ENCODE assay signal across 9 cellular contexts in genomic region chr5:160269017-160269416, GRCh38. TPM values are rescaled to one million over a fixed set of nuclear protein-coding genes. Genes with fewer than 3 reads are reported as not detected.
DNase-seq lines count a peak whose midpoint lies in the region; ATAC-seq lines count a peak whose summit lies in the region.
"Had no signal": no experiment of that assay in that cellular context is flagged by ENCODE, and none has a peak within 500 bp of the region (broad histone marks: within the 10 kb centered on the region; RNA-seq: fewer than 3 reads in every experiment).

No MANE protein-coding gene starts in this region.

- no peak overlapping the region for H3K4me2 ChIP-seq in mesenchymal stem cell (ENCODE audit: low read length, poor library complexity, severe bottlenecking)

- H2AFZ ChIP-seq in mesenchymal stem cell (ENCODE audit: low read depth, low read length) = no peak overlapping the region

- H4K91ac ChIP-seq in mesenchymal stem cell (ENCODE audit: low read length) = peak overlapping the region; percentile 28

- H2BK120ac ChIP-seq in mesenchymal stem cell (ENCODE audit: low read depth, low read length) = no peak overlapping the region

- no peak overlapping the region for H3K9ac ChIP-seq in mesenchymal stem cell (ENCODE audit: low read length)

- H2BK5ac ChIP-seq in mesenchymal stem cell (ENCODE audit: low read depth, low read length, poor library complexity, severe bottlenecking) = no peak overlapping the region

- no peaks in the 10 kb centered on the region for H3K9me3 ChIP-seq in mesenchymal stem cell (ENCODE audit: control insufficient read depth, low read length)

- H2BK15ac ChIP-seq in mesenchymal stem cell (ENCODE audit: low read depth, poor library complexity, severe bottlenecking) = no peak overlapping the region

- H2BK12ac ChIP-seq in mesenchymal stem cell (ENCODE audit: low read length in 2 of 2) = peak overlapping the region; percentile 10 to 81

- no peak overlapping the region for H3K27ac ChIP-seq in mesenchymal stem cell (ENCODE audit: low read length, poor library complexity, severe bottlenecking)
- H3K27ac ChIP-seq: C4-2B had no signal

- peak overlapping the region; percentile 54 for H4K8ac ChIP-seq in mesenchymal stem cell (ENCODE audit: low read length)

- H3K4me3 ChIP-seq in mesenchymal stem cell (ENCODE audit: insufficient read depth in 1 of 2, low read depth in 1 of 2, low read length in 2 of 2) = no peak overlapping the region

- H3K14ac ChIP-seq in mesenchymal stem cell (ENCODE audit: low read length in 2 of 2) = no peak overlapping the region

- peak overlapping the region in 1 of 2 experiments; percentile 80 for H3K18ac ChIP-seq in mesenchymal stem cell (ENCODE audit: low read depth in 1 of 2, low read length in 2 of 2)

- WGBS in mesenchymal stem cell = 43% methylated on average over 10 of the region's 10 CpGs

- peak overlapping the region in 1 of 2 experiments; percentile 5 for H3K4ac ChIP-seq in mesenchymal stem cell (ENCODE audit: low read depth in 1 of 2, low read length in 2 of 2)

- H2AK5ac ChIP-seq in mesenchymal stem cell (ENCODE audit: low read length, severe bottlenecking) = no peak overlapping the region

- peaks cover 0 to 16% of the 10 kb centered on the region in 2 experiments for H3K36me3 ChIP-seq in mesenchymal stem cell (ENCODE audit: control insufficient read depth in 1 of 2, insufficient read depth in 2 of 2, low read depth in 1 of 2, low read length in 2 of 2)

- DNase-seq in A172 (ENCODE audit: low spot score) (peak; percentile 11), NCI-H2029 treated with DMSO at 0.1 percent for 48 hours (lab: John Stamatoyannopoulos, UW) (peak; percentile 9), dermis microvascular lymphatic vessel endothelial cell (ENCODE audit: low read depth in 2 of 2) (peak; percentile 85 to 87), mesenchymal stem cell (peak; percentile 89), DMS53 (lab: John Stamatoyannopoulos, UW) (no peak)
- no peak for DNase-seq in stimulated activated naive CD4-positive, alpha-beta T cell (lab: John Stamatoyannopoulos, UW)

- ATAC-seq in GM21381 (IDR thresholded peaks at IDR 0.05; ENCODE audit: unreplicated experiment) (no peak), HG02852 (IDR thresholded peaks at IDR 0.05; ENCODE audit: unreplicated experiment) (no peak)

- H3K27me3 ChIP-seq in mesenchymal stem cell (ENCODE audit: control insufficient read depth in 1 of 2, insufficient read depth in 1 of 2, low read length in 2 of 2) = peaks cover 0 to 8% of the 10 kb centered on the region in 2 experiments

- H3K79me1 ChIP-seq in mesenchymal stem cell (replicated peaks; ENCODE audit: low read length, poor library complexity, severe bottlenecking) = peaks cover 14% of the 10 kb centered on the region

- H3K23ac ChIP-seq in mesenchymal stem cell (ENCODE audit: low read length in 2 of 2) = no peak overlapping the region

- peaks cover 14% of the 10 kb centered on the region for H3K4me1 ChIP-seq in mesenchymal stem cell (ENCODE audit: control insufficient read depth, insufficient read depth, low read depth, low read length)

RNA-seq across cellular contexts. Expression of gene FABP6, which starts 39.7 kb away (rescaled TPM):
- total RNA-seq in A172 (2014; rRNA removed; shearing (Covaris generic)) = 0.17 and 1.5 TPM in 2 replicates
- total RNA-seq in dermis microvascular lymphatic vessel endothelial cell = not detected in 2 replicates
- polyA plus RNA-seq in mesenchymal stem cell (2013, experiment 1 of 2) = not detected
- 0.10 TPM for polyA plus RNA-seq in mesenchymal stem cell (2013, experiment 2 of 2)

RNA-seq across cellular contexts. Expression of gene CCNJL, which starts 43.3 kb away (rescaled TPM):
- 10.5 and 15.2 TPM in 2 replicates for total RNA-seq in A172 (2014; rRNA removed; shearing (Covaris generic))
- total RNA-seq in dermis microvascular lymphatic vessel endothelial cell = 4.0 and 8.5 TPM in 2 replicates
- polyA plus RNA-seq in mesenchymal stem cell (2013, experiment 1 of 2) = 10.2 TPM
- 9.4 TPM for polyA plus RNA-seq in mesenchymal stem cell (2013, experiment 2 of 2)

Comparison
In these comparisons a context has a peak if more than half of its experiments do, and no peak if none do; other contexts are left out.
1. DNase-seq: peak in A172 (single experiment), NCI-H2029 treated with DMSO at 0.1 percent for 48 hours (single experiment), dermis microvascular lymphatic vessel endothelial cell (2 of 2) and mesenchymal stem cell (single experiment); none in DMS53 (single experiment) and stimulated activated naive CD4-positive, alpha-beta T cell (0 of 6).